ENCODE assay signal across 17 cellular contexts in the genomic region with DNA sequence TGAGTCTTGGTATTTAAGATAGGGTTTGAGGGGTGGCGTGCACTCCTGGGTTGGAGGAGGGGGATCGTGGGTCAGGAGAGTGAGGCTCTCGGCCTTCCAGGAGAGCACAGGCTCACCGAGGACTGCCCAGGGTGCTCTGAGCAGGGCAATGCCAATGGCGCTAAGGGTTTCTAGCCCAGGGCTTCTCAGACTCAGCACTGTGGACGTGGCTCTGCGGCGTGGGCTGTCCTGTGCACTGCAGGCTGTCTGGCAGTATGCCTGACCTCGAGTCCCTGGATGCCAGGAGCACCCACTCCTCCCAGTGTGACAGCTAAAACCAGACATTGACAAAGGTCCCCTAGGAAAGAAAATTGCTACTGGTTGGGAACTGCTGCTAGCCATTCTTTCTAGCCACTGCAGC. TPM values are rescaled to one million over a fixed set of nuclear protein-coding genes. Genes with fewer than 3 reads are reported as not detected.
A peak's percentile ranks its signal among the peaks of the same experiment; 100 is the strongest.
DNase-seq lines count a peak whose midpoint lies in the region; ATAC-seq and TF ChIP-seq lines count a peak whose summit lies in the region.
"Had no signal": no experiment of that assay in that cellular context is flagged by ENCODE, and none has a peak within 500 bp of the region (broad histone marks: within the 10 kb centered on the region; RNA-seq: fewer than 3 reads in every experiment).

No MANE protein-coding gene starts in this region.

- H3K36me3 ChIP-seq in upper lobe of left lung: peaks cover 75 to 100% (median 94%) of the 10 kb centered on the region in 4 donors

- no peak for TF ChIP-seq EP300 in upper lobe of left lung (IDR thresholded peaks at IDR 0.05)

- H3K27me3 Mint-ChIP-seq in activated naive CD8-positive, alpha-beta T cell: no peaks in the 10 kb centered on the region

- no peak for ATAC-seq in right cardiac atrium
- ATAC-seq in upper lobe of left lung (ENCODE audit: low FRiP score in 2 of 2): no peak
- no peak for ATAC-seq in GM18867 (IDR thresholded peaks at IDR 0.05; ENCODE audit: unreplicated experiment)
- ATAC-seq: PC-3 had no signal

- H3K4me1 ChIP-seq in right cardiac atrium (ENCODE audit: control insufficient read depth, insufficient read depth, low read length): no peaks in the 10 kb centered on the region
- H3K4me1 ChIP-seq in upper lobe of left lung: no peaks in the 10 kb centered on the region
- H3K4me1 ChIP-seq: BLaER1 had no signal

- H3K4me1 Mint-ChIP-seq in activated naive CD8-positive, alpha-beta T cell (ENCODE audit: low read depth): no peaks in the 10 kb centered on the region

- WGBS in right cardiac atrium: 94% methylated on average over 9 of the region's 9 CpGs
- 92 to 100% methylated on average over 5 to 9 of the region's 9 CpGs for WGBS in upper lobe of left lung, 2 donors

- TF ChIP-seq POLR2A in upper lobe of left lung (IDR thresholded peaks at IDR 0.05): no peak

- no peaks in the 10 kb centered on the region for H3K27me3 ChIP-seq in right cardiac atrium (ENCODE audit: control insufficient read depth, insufficient read depth)
- no peaks in the 10 kb centered on the region for H3K27me3 ChIP-seq in upper lobe of left lung
- H3K27me3 ChIP-seq: BLaER1 had no signal

- intact Hi-C loops in cardiac septum (cut with DNase I) (no loop called here), right cardiac atrium (cut with DNase I) (no loop called here)

- H3K36me3 Mint-ChIP-seq in activated naive CD8-positive, alpha-beta T cell: peaks cover 8% of the 10 kb centered on the region

- no peak overlapping the region for H3K4me3 Mint-ChIP-seq in activated naive CD8-positive, alpha-beta T cell
- H3K4me3 Mint-ChIP-seq: H9 had no signal

- H3K9me3 Mint-ChIP-seq in activated naive CD8-positive, alpha-beta T cell (ENCODE audit: low read depth): no peaks in the 10 kb centered on the region
- H3K9me3 Mint-ChIP-seq: H9 had no signal

- TF ChIP-seq CTCF in upper lobe of left lung (IDR thresholded peaks at IDR 0.05): no peak

- H3K27ac ChIP-seq in right cardiac atrium (ENCODE audit: low read length): no peak overlapping the region
- H3K27ac ChIP-seq in upper lobe of left lung: no peak overlapping the region
- H3K27ac ChIP-seq: BLaER1 had no signal

- H3K27ac Mint-ChIP-seq in activated naive CD8-positive, alpha-beta T cell: peak overlapping the region; percentile 55
- H3K27ac Mint-ChIP-seq: H9 had no signal

- H3K4me3 ChIP-seq in right cardiac atrium (ENCODE audit: low read length) (no peak overlapping the region), upper lobe of left lung (no peak overlapping the region)
- H3K4me3 ChIP-seq: BLaER1 had no signal

- H3K9me3 ChIP-seq in right cardiac atrium (ENCODE audit: control insufficient read depth, low read length): no peaks in the 10 kb centered on the region
- no peaks in the 10 kb centered on the region for H3K9me3 ChIP-seq in upper lobe of left lung
- H3K9me3 ChIP-seq: BLaER1 had no signal

- DNase-seq in cardiac septum (ENCODE audit: low spot score) (peak; percentile 44), right cardiac atrium (no peak), mesenteric fat pad (ENCODE audit: low spot score) (peak; percentile 51), upper lobe of left lung (peak; percentile 9 to 53), hippocampal formation (lab: John Stamatoyannopoulos, UW) (no peak)
- DNase-seq: DMS 273 treated with DMSO at 0.1 percent for 48 hours, H9, Karpas-422, MM.1S, NCI-H187 treated with DMSO at 0.1 percent for 48 hours, NCI-H2171, NCI-H446 treated with DMSO at 0.1 percent for 48 hours, NCI-H748 treated with DMSO at 0.1 percent for 48 hours, PC-3 had no signal

RNA-seq across cellular contexts. Expression of a gene that starts 37.2 kb away (rescaled TPM):
- 12.8 TPM for total RNA-seq in cardiac septum
- 10 to 100 TPM in 2 of 4 donors, 1 to 10 TPM in 2; 8.7 to 12.1 (median 10.7) TPM for total RNA-seq in right cardiac atrium
- polyA plus RNA-seq in right cardiac atrium: 7.8 TPM
- total RNA-seq in mesenteric fat pad: 10.5 TPM
- total RNA-seq in upper lobe of left lung: 10 to 100 TPM; 16.7 to 93.2 (median 25.6) TPM

Comparison
In these comparisons a context has a peak if more than half of its experiments do, and no peak if none do; other contexts are left out.
1. DNase-seq: peak in cardiac septum (single experiment), mesenteric fat pad (single experiment) and upper lobe of left lung (2 of 2); none in right cardiac atrium (0 of 3) and hippocampal formation (0 of 2).